1 cellular context compared by ENCODE assay signal in the genomic region with DNA sequence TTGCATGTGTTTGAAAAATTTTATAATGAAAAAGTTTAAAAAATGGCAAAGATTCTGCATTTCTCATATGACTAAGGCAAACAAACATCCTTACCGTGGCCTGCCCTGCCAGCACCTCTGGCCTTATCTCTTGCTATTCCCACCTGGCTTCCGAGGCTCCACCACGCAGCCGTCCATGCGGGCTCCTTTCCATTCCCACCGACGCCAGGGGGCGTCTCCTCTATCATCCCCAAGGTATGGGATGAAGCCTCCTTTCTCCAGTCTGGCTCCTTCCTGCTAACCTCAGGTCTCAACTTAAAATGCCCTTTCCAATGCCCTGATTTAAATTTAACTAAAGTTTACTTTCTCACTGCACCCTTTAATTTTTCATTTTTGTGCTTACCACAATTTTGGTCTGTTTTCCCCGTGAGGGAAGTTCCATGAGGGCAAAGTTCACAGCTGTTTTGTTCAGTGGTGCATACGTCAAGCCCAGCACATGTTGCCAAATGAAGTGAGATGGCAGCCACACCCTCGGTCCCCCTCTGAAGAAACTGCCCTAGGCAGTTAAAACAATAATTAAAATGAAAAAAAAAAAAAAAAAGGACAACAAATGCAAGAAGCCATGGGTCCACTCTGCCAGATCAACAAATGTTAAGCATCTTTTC.
TF ChIP-seq lines count a peak whose summit lies in the region.

No MANE protein-coding gene starts in this region.

TF ChIP-seq in HepG2, 621 proteins besides CTCF, POLR2A, EP300 and RAD21 (continued from another document and continues in another):
- TF ChIP-seq PBX2 (CRISPR knock-in tag; IDR thresholded peaks at IDR 0.05) (no peak), THRA (CRISPR knock-in tag; IDR thresholded peaks at IDR 0.05; ENCODE audit: borderline replicate concordance) (peak; percentile 43; the same call in 1 of the 2 replicates), STAT6 (CRISPR knock-in tag; IDR thresholded peaks at IDR 0.05; ENCODE audit: borderline replicate concordance) (no peak), ZC3H4 (CRISPR knock-in tag; IDR thresholded peaks at IDR 0.05; ENCODE audit: borderline replicate concordance) (no peak), ZNF569 (CRISPR knock-in tag; IDR thresholded peaks at IDR 0.05; ENCODE audit: borderline replicate concordance) (no peak), ZSCAN5A (CRISPR knock-in tag; IDR thresholded peaks at IDR 0.05; ENCODE audit: borderline replicate concordance) (no peak), ZNF431 (CRISPR knock-in tag; IDR thresholded peaks at IDR 0.05; ENCODE audit: borderline replicate concordance, low read depth) (no peak), ZNF83 (CRISPR knock-in tag; IDR thresholded peaks at IDR 0.05; ENCODE audit: borderline replicate concordance) (no peak), PLSCR1 (CRISPR knock-in tag; IDR thresholded peaks at IDR 0.05; ENCODE audit: borderline replicate concordance) (no peak), MEF2D (CRISPR knock-in tag; IDR thresholded peaks at IDR 0.05) (no peak), ZNF263 (CRISPR knock-in tag; IDR thresholded peaks at IDR 0.05) (0 out of 2 replicates have a peak, but pooled peaks have one; percentile 20), HCFC1 (IDR thresholded peaks at IDR 0.05; ENCODE audit: low read depth, low read length) (no peak), SALL1 (CRISPR knock-in tag; IDR thresholded peaks at IDR 0.05) (peak; percentile 28; the same call in 1 of the 2 replicates), ZMYM3 (CRISPR knock-in tag; IDR thresholded peaks at IDR 0.05) (no peak), ZNF138 (CRISPR knock-in tag; IDR thresholded peaks at IDR 0.05; ENCODE audit: low read depth) (no peak), ZNF747 (CRISPR knock-in tag; IDR thresholded peaks at IDR 0.05; ENCODE audit: borderline replicate concordance) (no peak), EHMT2 (IDR thresholded peaks at IDR 0.05; ENCODE audit: borderline replicate concordance, low read depth, low read length) (no peak), SMAD9 (CRISPR knock-in tag; IDR thresholded peaks at IDR 0.05) (no peak), ZNF207 (IDR thresholded peaks at IDR 0.05; ENCODE audit: borderline replicate concordance) (no peak), ZNF616 (CRISPR knock-in tag; IDR thresholded peaks at IDR 0.05; ENCODE audit: low read depth) (no peak), ZNF274 (CRISPR knock-in tag; IDR thresholded peaks at IDR 0.05) (no peak), ZNF619 (CRISPR knock-in tag; IDR thresholded peaks at IDR 0.05) (no peak), ZNF510 (CRISPR knock-in tag; IDR thresholded peaks at IDR 0.05; ENCODE audit: low read depth) (no peak), ZNF777 (CRISPR knock-in tag; IDR thresholded peaks at IDR 0.05) (0 out of 2 replicates have a peak, but pooled peaks have one; percentile 37), KLF16 (CRISPR knock-in tag; IDR thresholded peaks at IDR 0.05) (peak in 1 of 2 experiments; percentile 29; a peak in 1 of 4 replicates), TFDP1 (CRISPR knock-in tag; IDR thresholded peaks at IDR 0.05; ENCODE audit: borderline replicate concordance) (no peak)
- TF ChIP-seq, protein P1, sequence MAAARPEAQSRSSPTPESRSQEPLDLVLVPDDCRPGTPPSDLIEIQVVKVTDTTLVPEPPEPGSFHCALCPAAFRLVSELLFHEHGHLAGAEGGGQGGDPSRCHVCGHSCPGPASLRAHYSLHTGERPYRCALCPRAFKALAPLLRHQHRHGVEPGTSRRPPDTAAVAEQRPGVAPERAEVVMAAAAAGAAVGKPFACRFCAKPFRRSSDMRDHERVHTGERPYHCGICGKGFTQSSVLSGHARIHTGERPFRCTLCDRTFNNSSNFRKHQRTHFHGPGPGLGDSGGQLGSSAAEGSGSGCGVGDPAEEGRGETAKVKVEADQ (CRISPR knock-in tag; IDR thresholded peaks at IDR 0.05; ENCODE audit: borderline replicate concordance): no peak
- TF ChIP-seq, protein P2, sequence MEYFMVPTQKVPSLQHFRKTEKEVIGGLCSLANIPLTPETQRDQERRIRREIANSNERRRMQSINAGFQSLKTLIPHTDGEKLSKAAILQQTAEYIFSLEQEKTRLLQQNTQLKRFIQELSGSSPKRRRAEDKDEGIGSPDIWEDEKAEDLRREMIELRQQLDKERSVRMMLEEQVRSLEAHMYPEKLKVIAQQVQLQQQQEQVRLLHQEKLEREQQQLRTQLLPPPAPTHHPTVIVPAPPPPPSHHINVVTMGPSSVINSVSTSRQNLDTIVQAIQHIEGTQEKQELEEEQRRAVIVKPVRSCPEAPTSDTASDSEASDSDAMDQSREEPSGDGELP (IDR thresholded peaks at IDR 0.05; ENCODE audit: borderline replicate concordance, low read depth): peak; percentile 55; the same call in 1 of the 2 replicates
- TF ChIP-seq, protein P3, sequence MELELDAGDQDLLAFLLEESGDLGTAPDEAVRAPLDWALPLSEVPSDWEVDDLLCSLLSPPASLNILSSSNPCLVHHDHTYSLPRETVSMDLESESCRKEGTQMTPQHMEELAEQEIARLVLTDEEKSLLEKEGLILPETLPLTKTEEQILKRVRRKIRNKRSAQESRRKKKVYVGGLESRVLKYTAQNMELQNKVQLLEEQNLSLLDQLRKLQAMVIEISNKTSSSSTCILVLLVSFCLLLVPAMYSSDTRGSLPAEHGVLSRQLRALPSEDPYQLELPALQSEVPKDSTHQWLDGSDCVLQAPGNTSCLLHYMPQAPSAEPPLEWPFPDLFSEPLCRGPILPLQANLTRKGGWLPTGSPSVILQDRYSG (CRISPR knock-in tag; IDR thresholded peaks at IDR 0.05): no peak
- TF ChIP-seq, protein P4, sequence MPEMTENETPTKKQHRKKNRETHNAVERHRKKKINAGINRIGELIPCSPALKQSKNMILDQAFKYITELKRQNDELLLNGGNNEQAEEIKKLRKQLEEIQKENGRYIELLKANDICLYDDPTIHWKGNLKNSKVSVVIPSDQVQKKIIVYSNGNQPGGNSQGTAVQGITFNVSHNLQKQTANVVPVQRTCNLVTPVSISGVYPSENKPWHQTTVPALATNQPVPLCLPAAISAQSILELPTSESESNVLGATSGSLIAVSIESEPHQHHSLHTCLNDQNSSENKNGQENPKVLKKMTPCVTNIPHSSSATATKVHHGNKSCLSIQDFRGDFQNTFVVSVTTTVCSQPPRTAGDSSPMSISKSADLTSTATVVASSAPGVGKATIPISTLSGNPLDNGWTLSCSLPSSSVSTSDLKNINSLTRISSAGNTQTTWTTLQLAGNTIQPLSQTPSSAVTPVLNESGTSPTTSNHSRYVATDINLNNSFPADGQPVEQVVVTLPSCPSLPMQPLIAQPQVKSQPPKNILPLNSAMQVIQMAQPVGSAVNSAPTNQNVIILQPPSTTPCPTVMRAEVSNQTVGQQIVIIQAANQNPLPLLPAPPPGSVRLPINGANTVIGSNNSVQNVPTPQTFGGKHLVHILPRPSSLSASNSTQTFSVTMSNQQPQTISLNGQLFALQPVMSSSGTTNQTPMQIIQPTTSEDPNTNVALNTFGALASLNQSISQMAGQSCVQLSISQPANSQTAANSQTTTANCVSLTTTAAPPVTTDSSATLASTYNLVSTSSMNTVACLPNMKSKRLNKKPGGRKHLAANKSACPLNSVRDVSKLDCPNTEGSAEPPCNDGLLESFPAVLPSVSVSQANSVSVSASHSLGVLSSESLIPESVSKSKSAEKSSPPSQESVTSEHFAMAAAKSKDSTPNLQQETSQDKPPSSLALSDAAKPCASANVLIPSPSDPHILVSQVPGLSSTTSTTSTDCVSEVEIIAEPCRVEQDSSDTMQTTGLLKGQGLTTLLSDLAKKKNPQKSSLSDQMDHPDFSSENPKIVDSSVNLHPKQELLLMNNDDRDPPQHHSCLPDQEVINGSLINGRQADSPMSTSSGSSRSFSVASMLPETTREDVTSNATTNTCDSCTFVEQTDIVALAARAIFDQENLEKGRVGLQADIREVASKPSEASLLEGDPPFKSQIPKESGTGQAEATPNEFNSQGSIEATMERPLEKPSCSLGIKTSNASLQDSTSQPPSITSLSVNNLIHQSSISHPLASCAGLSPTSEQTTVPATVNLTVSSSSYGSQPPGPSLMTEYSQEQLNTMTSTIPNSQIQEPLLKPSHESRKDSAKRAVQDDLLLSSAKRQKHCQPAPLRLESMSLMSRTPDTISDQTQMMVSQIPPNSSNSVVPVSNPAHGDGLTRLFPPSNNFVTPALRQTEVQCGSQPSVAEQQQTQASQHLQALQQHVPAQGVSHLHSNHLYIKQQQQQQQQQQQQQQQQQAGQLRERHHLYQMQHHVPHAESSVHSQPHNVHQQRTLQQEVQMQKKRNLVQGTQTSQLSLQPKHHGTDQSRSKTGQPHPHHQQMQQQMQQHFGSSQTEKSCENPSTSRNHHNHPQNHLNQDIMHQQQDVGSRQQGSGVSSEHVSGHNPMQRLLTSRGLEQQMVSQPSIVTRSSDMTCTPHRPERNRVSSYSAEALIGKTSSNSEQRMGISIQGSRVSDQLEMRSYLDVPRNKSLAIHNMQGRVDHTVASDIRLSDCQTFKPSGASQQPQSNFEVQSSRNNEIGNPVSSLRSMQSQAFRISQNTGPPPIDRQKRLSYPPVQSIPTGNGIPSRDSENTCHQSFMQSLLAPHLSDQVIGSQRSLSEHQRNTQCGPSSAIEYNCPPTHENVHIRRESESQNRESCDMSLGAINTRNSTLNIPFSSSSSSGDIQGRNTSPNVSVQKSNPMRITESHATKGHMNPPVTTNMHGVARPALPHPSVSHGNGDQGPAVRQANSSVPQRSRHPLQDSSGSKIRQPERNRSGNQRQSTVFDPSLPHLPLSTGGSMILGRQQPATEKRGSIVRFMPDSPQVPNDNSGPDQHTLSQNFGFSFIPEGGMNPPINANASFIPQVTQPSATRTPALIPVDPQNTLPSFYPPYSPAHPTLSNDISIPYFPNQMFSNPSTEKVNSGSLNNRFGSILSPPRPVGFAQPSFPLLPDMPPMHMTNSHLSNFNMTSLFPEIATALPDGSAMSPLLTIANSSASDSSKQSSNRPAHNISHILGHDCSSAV (CRISPR knock-in tag; IDR thresholded peaks at IDR 0.05; ENCODE audit: borderline replicate concordance): no peak
- TF ChIP-seq, protein P5, sequence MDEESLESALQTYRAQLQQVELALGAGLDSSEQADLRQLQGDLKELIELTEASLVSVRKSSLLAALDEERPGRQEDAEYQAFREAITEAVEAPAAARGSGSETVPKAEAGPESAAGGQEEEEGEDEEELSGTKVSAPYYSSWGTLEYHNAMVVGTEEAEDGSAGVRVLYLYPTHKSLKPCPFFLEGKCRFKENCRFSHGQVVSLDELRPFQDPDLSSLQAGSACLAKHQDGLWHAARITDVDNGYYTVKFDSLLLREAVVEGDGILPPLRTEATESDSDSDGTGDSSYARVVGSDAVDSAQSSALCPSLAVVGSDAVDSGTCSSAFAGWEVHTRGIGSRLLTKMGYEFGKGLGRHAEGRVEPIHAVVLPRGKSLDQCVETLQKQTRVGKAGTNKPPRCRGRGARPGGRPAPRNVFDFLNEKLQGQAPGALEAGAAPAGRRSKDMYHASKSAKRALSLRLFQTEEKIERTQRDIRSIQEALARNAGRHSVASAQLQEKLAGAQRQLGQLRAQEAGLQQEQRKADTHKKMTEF (CRISPR knock-in tag; IDR thresholded peaks at IDR 0.05): 0 out of 2 replicates have a peak, but pooled peaks have one; percentile 42
